In genomic region chr4:86033171-86033570, GRCh38 we compare ENCODE assay signal across 12 cellular contexts.
DNase-seq lines count a peak whose midpoint lies in the region; ATAC-seq and TF ChIP-seq lines count a peak whose summit lies in the region.
"Had no signal": no experiment of that assay in that cellular context is flagged by ENCODE, and none has a peak within 500 bp of the region (broad histone marks: within the 10 kb centered on the region; RNA-seq: fewer than 3 reads in every experiment).

No MANE protein-coding gene starts in this region.

- CTCF ChIA-PET in mammary epithelial cell (lab: Charles Lee; ENCODE audit: low non-redundant PET), result no interaction called here

- H3K27ac ChIP-seq in mammary epithelial cell (ENCODE audit: insufficient read depth, low read depth, low read length) (peak overlapping the region; percentile 92), left lung (peak overlapping the region; percentile 66 to 72), thoracic aorta (peak overlapping the region; percentile 84 to 93)
- H3K27ac ChIP-seq: PC-9 had no signal

- H3K9me3 ChIP-seq in mammary epithelial cell (replicated peaks; ENCODE audit: insufficient read depth, low read length) (no peaks in the 10 kb centered on the region), left lung (no peaks in the 10 kb centered on the region), thoracic aorta (no peaks in the 10 kb centered on the region)
- H3K9me3 ChIP-seq: mucosa of descending colon had no signal

- no peaks in the 10 kb centered on the region for H4K20me1 ChIP-seq in mammary epithelial cell (ENCODE audit: insufficient read depth, low read length)

- H3K4me2 ChIP-seq in mammary epithelial cell (ENCODE audit: insufficient read depth, low read depth, low read length), result peak overlapping the region; percentile 65
- H3K4me2 ChIP-seq: PC-9 had no signal

- H3K4me3 ChIP-seq in mammary epithelial cell (replicated peaks in 1 of 3; ENCODE audit: insufficient read depth in 1 of 3, low read depth in 2 of 3, low read length in 3 of 3) (no peak overlapping the region), left lung (no peak overlapping the region), thoracic aorta (peak overlapping the region; percentile 60)
- H3K4me3 ChIP-seq: mucosa of descending colon, PC-9 had no signal

- H3K36me3 ChIP-seq in mammary epithelial cell (ENCODE audit: insufficient read depth, low read length), result no peaks in the 10 kb centered on the region
- no peaks in the 10 kb centered on the region for H3K36me3 ChIP-seq in left lung
- no peaks in the 10 kb centered on the region for H3K36me3 ChIP-seq in thoracic aorta

- TF ChIP-seq CTCF in mammary epithelial cell (conservative IDR thresholded peaks at IDR 0.05 in 1 of 2, IDR thresholded peaks at IDR 0.05 in 1 of 2; ENCODE audit: extremely low read depth in 1 of 2, insufficient read depth in 1 of 2, low read depth in 1 of 2, low read length in 2 of 2), result no peak
- no peak for TF ChIP-seq CTCF in left lung (IDR thresholded peaks at IDR 0.05)
- TF ChIP-seq CTCF in thoracic aorta (IDR thresholded peaks at IDR 0.05), result no peak

- H2AFZ ChIP-seq in mammary epithelial cell (ENCODE audit: low read depth, low read length), result peak overlapping the region; percentile 86
- H2AFZ ChIP-seq: PC-9 had no signal

- H3K27me3 ChIP-seq in mammary epithelial cell (ENCODE audit: insufficient read depth, low read length) (no peaks in the 10 kb centered on the region), left lung (no peaks in the 10 kb centered on the region), thoracic aorta (replicated peaks; ENCODE audit: insufficient read depth) (no peaks in the 10 kb centered on the region)

- in situ Hi-C loops in mammary epithelial cell (cut with MboI; ENCODE audit: low sequenced_read_pairs in 2 of 2) (no loop called here), ACHN (cut with HindIII; ENCODE audit: low pct_ligation_motif_present, low pct_unique_long_range_greater_than_20kb, low sequenced_read_pairs) (no loop called here)

- intact Hi-C loops in mammary epithelial cell (cut with micrococcal nuclease) (no loop called here), left lung (cut with DNase I) (no loop called here)

- ATAC-seq in left lung (peak; percentile 57), thoracic aorta (ENCODE audit: insufficient number of reproducible peaks, low FRiP score, low read depth) (peak; percentile 65), HG03432 (IDR thresholded peaks at IDR 0.05; ENCODE audit: unreplicated experiment) (no peak)
- ATAC-seq: stimulated activated memory B cell treated with anti-CD40 and anti-IgM and Interleukin-4, amounts not matched to agents 10 μg/mL and 1 μg/mL and 100 μg/mL, for 72 hours had no signal

- no peaks in the 10 kb centered on the region for H3K79me2 ChIP-seq in mammary epithelial cell (ENCODE audit: insufficient read depth, low read length)

- no TSS peak for BruUV-seq in mammary epithelial cell (replicated peaks; lab: Mats Ljungman, UMichigan)

- H3K4me1 ChIP-seq in mammary epithelial cell (ENCODE audit: insufficient read depth, low read length) (peaks cover 35% of the 10 kb centered on the region), left lung (peaks cover 13 to 23% of the 10 kb centered on the region in 2 donors), thoracic aorta (ENCODE audit: control insufficient read depth in 1 of 2, low read depth in 2 of 2) (peaks cover 12 to 32% of the 10 kb centered on the region in 2 donors)

- dilution Hi-C loops in mammary epithelial cell (cut with HindIII; ENCODE audit: low sequenced_read_pairs), result no loop called here

- DNase-seq in M059J (ENCODE audit: low read depth) (peak; percentile 86), mammary epithelial cell (no peak), left lung (peak in 1 of 2 donors; percentile 36), thoracic aorta (ENCODE audit: low spot score) (peak; percentile 13), ACHN (no peak), retina (no peak)
- no peak for DNase-seq in effector CD4-positive, alpha-beta T cell
- DNase-seq: activated effector memory CD4-positive, alpha-beta T cell treated with anti-CD3 and anti-CD28 coated beads, Interleukin-2, amount 50 U/mL, for 16 hours had no signal

- peak overlapping the region; percentile 62 for H3K9ac ChIP-seq in mammary epithelial cell (ENCODE audit: insufficient read depth, low read length)

- 4% methylated on average over 4 of the region's 4 CpGs for WGBS in mammary epithelial cell (ENCODE audit: low coverage, missing lambda C conversion rate)

Comparison
In these comparisons a context has a peak if more than half of its experiments do, and no peak if none do; other contexts are left out.
1. DNase-seq: peak in M059J (single experiment) and thoracic aorta (single experiment); none in mammary epithelial cell (single experiment), effector CD4-positive, alpha-beta T cell (single experiment), ACHN (single experiment) and retina (single experiment).
2. Peak in every context shown above with its lines, with median percentiles within 50 percentile points of each other: H3K27ac ChIP-seq.